Comparison of ENCODE assay signal across 1 cellular context in genomic region chr22:40176921-40177737, GRCh38.
TF ChIP-seq lines count a peak whose summit lies in the region.

No MANE protein-coding gene starts in this region.

TF ChIP-seq in HEK293, 187 proteins besides CTCF, POLR2A, EP300 and RAD21 (continued from another document):
- TF ChIP-seq ZNF248 (tag by site-specific recombination; IDR thresholded peaks at IDR 0.05) (no peak), ZNF221 (tag by site-specific recombination; IDR thresholded peaks at IDR 0.05; ENCODE audit: borderline replicate concordance) (no peak), ZEB2 (tag by site-specific recombination; IDR thresholded peaks at IDR 0.05) (peak; percentile 69), GLI4 (tag by site-specific recombination; IDR thresholded peaks at IDR 0.05) (no peak), ZNF350 (tag by site-specific recombination; IDR thresholded peaks at IDR 0.05) (no peak), ZNF664 (tag by site-specific recombination; IDR thresholded peaks at IDR 0.05) (peak; percentile 51; the same call in 1 of the 2 replicates), ZNF560 (tag by site-specific recombination; IDR thresholded peaks at IDR 0.05; ENCODE audit: borderline replicate concordance) (no peak), ZNF473 (tag by site-specific recombination; IDR thresholded peaks at IDR 0.05) (no peak), IKZF3 (tag by site-specific recombination; IDR thresholded peaks at IDR 0.05) (peak; percentile 20; the same call in 1 of the 2 replicates), ZBTB44 (tag by site-specific recombination; IDR thresholded peaks at IDR 0.05) (peak; percentile 18; the same call in 1 of the 2 replicates), PRDM4 (tag by site-specific recombination; IDR thresholded peaks at IDR 0.05) (peak; percentile 91), ZBTB11 (tag by site-specific recombination; conservative IDR thresholded peaks at IDR 0.05; ENCODE audit: low read depth) (no peak), ZNF580 (tag by site-specific recombination; IDR thresholded peaks at IDR 0.05) (peak; percentile 89), ZNF266 (tag by site-specific recombination; IDR thresholded peaks at IDR 0.05; ENCODE audit: low read depth) (no peak), ZNF629 (tag by site-specific recombination; IDR thresholded peaks at IDR 0.05) (peak; percentile 65), ZNF621 (tag by site-specific recombination; IDR thresholded peaks at IDR 0.05) (no peak), FEZF1 (tag by site-specific recombination; IDR thresholded peaks at IDR 0.05) (0 out of 2 replicates have a peak, but pooled peaks have one; percentile 10), PBX3 (CRISPR knock-in tag; IDR thresholded peaks at IDR 0.05) (no peak), ZNF747 (tag by site-specific recombination; IDR thresholded peaks at IDR 0.05) (no peak), ZNF501 (tag by site-specific recombination; IDR thresholded peaks at IDR 0.05) (no peak), ZFHX2 (tag by site-specific recombination; conservative IDR thresholded peaks at IDR 0.05) (peak; percentile 83), ZNF239 (tag by site-specific recombination; IDR thresholded peaks at IDR 0.05) (no peak), ZNF423 (tag by site-specific recombination; IDR thresholded peaks at IDR 0.05) (no peak), ZNF184 (tag by site-specific recombination; IDR thresholded peaks at IDR 0.05) (peak; percentile 34; the same call in 1 of the 2 replicates), SP3 (tag by site-specific recombination; IDR thresholded peaks at IDR 0.05) (peak; percentile 26; the same call in 1 of the 2 replicates), MYNN (tag by site-specific recombination; IDR thresholded peaks at IDR 0.05; ENCODE audit: borderline replicate concordance) (peak; percentile 89), KLF8 (tag by site-specific recombination; IDR thresholded peaks at IDR 0.05) (peak; percentile 65; the same call in 1 of the 2 replicates), ELK4 (IDR thresholded peaks at IDR 0.05; ENCODE audit: borderline replicate concordance, low read depth, low read length) (no peak), OVOL3 (tag by site-specific recombination; IDR thresholded peaks at IDR 0.05) (no peak), ZNF549 (tag by site-specific recombination; IDR thresholded peaks at IDR 0.05) (no peak), ZSCAN23 (tag by site-specific recombination; IDR thresholded peaks at IDR 0.05) (0 out of 2 replicates have a peak, but pooled peaks have one; percentile 43), ZNF114 (tag by site-specific recombination; IDR thresholded peaks at IDR 0.05) (no peak), MZF1 (tag by site-specific recombination; IDR thresholded peaks at IDR 0.05; ENCODE audit: borderline replicate concordance) (peak; percentile 41), ZNF292 (tag by site-specific recombination; IDR thresholded peaks at IDR 0.05; ENCODE audit: borderline replicate concordance, low read depth) (no peak), PRDM2 (tag by site-specific recombination; IDR thresholded peaks at IDR 0.05; ENCODE audit: borderline replicate concordance) (no peak), BCL11B (tag by site-specific recombination; IDR thresholded peaks at IDR 0.05; ENCODE audit: low read depth) (no peak), SP7 (tag by site-specific recombination; IDR thresholded peaks at IDR 0.05) (peak; percentile 90), ZNF37A (tag by site-specific recombination; IDR thresholded peaks at IDR 0.05) (no peak), ZNF362 (tag by site-specific recombination; IDR thresholded peaks at IDR 0.05) (no peak)
